In the genomic region with DNA sequence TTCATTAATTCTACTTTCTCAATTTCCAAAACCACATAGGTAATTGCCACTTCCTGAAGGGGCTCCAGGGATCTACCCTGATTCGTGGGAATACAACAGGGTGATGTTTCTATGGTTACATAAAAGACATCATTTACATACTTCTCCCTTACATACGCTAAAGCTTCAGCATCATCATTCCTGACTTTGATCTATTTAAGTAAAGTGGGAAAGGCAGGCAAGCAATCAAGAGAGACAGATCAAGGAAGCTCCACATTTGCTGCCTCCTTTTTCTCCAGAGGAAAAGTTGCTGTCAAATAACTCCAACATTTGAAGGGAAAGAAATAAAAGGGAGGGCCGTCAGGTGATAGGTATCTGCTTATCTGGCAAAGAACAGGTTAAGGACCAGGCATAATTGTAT, we compare ENCODE assay signal across 27 cellular contexts.
"Had no signal": no experiment of that assay in that cellular context is flagged by ENCODE, and none has a peak within 500 bp of the region (broad histone marks: within the 10 kb centered on the region; RNA-seq: fewer than 3 reads in every experiment).

No MANE protein-coding gene starts in this region.

- H3K27ac ChIP-seq: ascending aorta, body of pancreas, Peyer's patch, RWPE1, SJCRH30 had no signal

- ATAC-seq: activated CD8-positive, alpha-beta T cell treated with anti-CD3 and anti-CD28 coated beads, Interleukin-2, amount 10 ng/mL, durations not matched to agents 7 days and 5 days; body of pancreas; SK-N-SH treated with all-trans-retinoic acid at 6 μM for 48 hours had no signal

- H3K27me3 ChIP-seq: ascending aorta, body of pancreas, Peyer's patch, SJCRH30 had no signal

- H3K4me1 ChIP-seq: ascending aorta, body of pancreas, Peyer's patch, SJCRH30 had no signal

- H3K4me3 ChIP-seq: ascending aorta, body of pancreas, Peyer's patch, SJCRH30 had no signal

- FAIRE-seq: bronchial epithelial cell had no signal

- DNase-seq: activated CD4-positive, alpha-beta T cell treated with anti-CD3 and anti-CD28 coated beads for 48 hours; activated CD4-positive, alpha-beta T cell treated with anti-CD3 and anti-CD28 coated beads, Interleukin-2, amount 50 U/mL, for 4 hours; activated CD4-positive, CD25-positive, alpha-beta regulatory T cell treated with anti-CD3 and anti-CD28 coated beads, Interleukin-2, amount 50 U/mL, for 72 hours; activated CD8-positive, alpha-beta memory T cell treated with anti-CD3 and anti-CD28 coated beads, Interleukin-2, amount 50 U/mL, for 48 hours; activated CD8-positive, alpha-beta T cell treated with anti-CD3 and anti-CD28 coated beads, Interleukin-2, amount 10 ng/mL, durations not matched to agents 7 days and 5 days; activated naive CD4-positive, alpha-beta T cell; activated T-cell treated with anti-CD3 and anti-CD28 coated beads, Interleukin-2, amount 50 U/mL, for 1 hour; amniotic stem cell; body of pancreas; KG1; MV-4-11; NCI-H1092 treated with DMSO at 0.1 percent for 48 hours; NCI-H1417 treated with DMSO at 0.1 percent for 48 hours; NCI-H187; NCI-H2081; NCI-H345; NCI-H510A treated with DMSO at 0.1 percent for 48 hours; NCI-H69; NK-92 treated with Interleukin-12 subunit alpha and Interleukin-12 subunit beta, amount 100 ng/mL, for 24 hours; Peyer's patch; Right ventricle myocardium superior; SJCRH30; SW 1271 had no signal

- H3K9me3 ChIP-seq: ascending aorta, body of pancreas, Peyer's patch, SJCRH30 had no signal
